In genomic region chr4:150297861-150298474, GRCh38 we compare ENCODE assay signal across 7 cellular contexts.
DNase-seq lines count a peak whose midpoint lies in the region; ATAC-seq, FAIRE-seq and TF ChIP-seq lines count a peak whose summit lies in the region.

No MANE protein-coding gene starts in this region.

- peaks cover 16% of the 10 kb centered on the region for H3K4me1 Mint-ChIP-seq in mesothelial cell of epicardium

- H3K36me3 ChIP-seq in DND-41 (ENCODE audit: insufficient read depth, low read length): no peaks in the 10 kb centered on the region

- no peak overlapping the region for H3K27ac ChIP-seq in DND-41 (ENCODE audit: low read length)

- no peak overlapping the region for H3K4me3 Mint-ChIP-seq in mesothelial cell of epicardium

- no peaks in the 10 kb centered on the region for H3K4me1 ChIP-seq in DND-41 (ENCODE audit: insufficient read depth, low read length)

- FAIRE-seq in urothelium cell line (lab: Jason Lieb, UNC): peak; percentile 78

- peak; percentile 36 for DNase-seq in DND-41
- DNase-seq in HCEC 1CT: peak; percentile 48
- DNase-seq in OCI-M1 (lab: John Stamatoyannopoulos, UW): peak; percentile 87
- DNase-seq in cardiac fibroblast (ENCODE audit: low read depth in 2 of 2): peak; percentile 82 to 88
- no peak for DNase-seq in mesothelial cell of epicardium (ENCODE audit: low spot score in 2 of 2, unreplicated experiment in 2 of 2)
- DNase-seq in urothelium cell line (ENCODE audit: low spot score): peak; percentile 17

- H3K79me2 ChIP-seq in DND-41 (ENCODE audit: insufficient read depth, low read length): no peaks in the 10 kb centered on the region

- no peak overlapping the region for H3K9ac ChIP-seq in DND-41 (ENCODE audit: low read depth, low read length)

- H4K20me1 ChIP-seq in DND-41 (ENCODE audit: insufficient read depth, low read length): no peaks in the 10 kb centered on the region

- H2AFZ ChIP-seq in DND-41 (ENCODE audit: low read depth, low read length): no peak overlapping the region

- TF ChIP-seq CTCF in DND-41 (IDR thresholded peaks at IDR 0.05; ENCODE audit: borderline replicate concordance, extremely low read depth, low read length, poor library complexity, severe bottlenecking): peak; percentile 77
- peak; percentile 73 for TF ChIP-seq CTCF in cardiac fibroblast (IDR thresholded peaks at IDR 0.05; ENCODE audit: low read depth, low read length)
- TF ChIP-seq CTCF in mesothelial cell of epicardium (IDR thresholded peaks at IDR 0.05; ENCODE audit: unreplicated experiment): peak; percentile 54

- no peaks in the 10 kb centered on the region for H3K27me3 ChIP-seq in DND-41 (ENCODE audit: insufficient read depth, low read length, poor library complexity)

- H3K27me3 Mint-ChIP-seq in mesothelial cell of epicardium (ENCODE audit: low read depth): no peaks in the 10 kb centered on the region

- no peaks in the 10 kb centered on the region for H3K36me3 Mint-ChIP-seq in mesothelial cell of epicardium

- no peak overlapping the region for H3K4me3 ChIP-seq in DND-41 (ENCODE audit: low read depth in 1 of 2, low read length in 2 of 2)
- H3K4me3 ChIP-seq in cardiac fibroblast (replicated peaks in 1 of 2; ENCODE audit: low read depth in 2 of 2, low read length in 2 of 2): no peak overlapping the region

- peak overlapping the region; percentile 23 for H3K27ac Mint-ChIP-seq in mesothelial cell of epicardium

- ATAC-seq in DND-41 (ENCODE audit: insufficient read depth, low read depth) (peak; percentile 68), HG03139 (IDR thresholded peaks at IDR 0.05; ENCODE audit: unreplicated experiment) (no peak)

- no peaks in the 10 kb centered on the region for H3K9me3 Mint-ChIP-seq in mesothelial cell of epicardium

- H3K4me2 ChIP-seq in DND-41 (ENCODE audit: insufficient read depth, low read length): no peak overlapping the region

- H3K9me3 ChIP-seq in DND-41 (ENCODE audit: insufficient read depth, low read length, severe bottlenecking): no peaks in the 10 kb centered on the region

Comparison
In these comparisons a context has a peak if more than half of its experiments do, and no peak if none do; other contexts are left out.
1. DNase-seq: peak in DND-41 (single experiment), HCEC 1CT (single experiment), OCI-M1 (single experiment), cardiac fibroblast (2 of 2) and urothelium cell line (single experiment); none in mesothelial cell of epicardium (0 of 2).
2. Peak in every context shown above with its lines, with median percentiles within 50 percentile points of each other: CTCF ChIP-seq.